In genomic region chr10:76487582-76487981, GRCh38 we compare ENCODE assay signal across 27 cellular contexts.
"Had no signal": no experiment of that assay in that cellular context is flagged by ENCODE, and none has a peak within 500 bp of the region (broad histone marks: within the 10 kb centered on the region; RNA-seq: fewer than 3 reads in every experiment).

No MANE protein-coding gene starts in this region.

- H3K36me3 ChIP-seq: stomach, suprapubic skin, thoracic aorta, thyroid gland, tibial artery, tibial nerve, transverse colon, upper lobe of left lung, upper lobe of right lung, uterus, vagina had no signal

- H3K9me3 ChIP-seq: testis, thyroid gland had no signal

- FAIRE-seq: urothelium cell line had no signal

- H3K27me3 ChIP-seq: stomach, suprapubic skin, testis, thyroid gland, tibial artery, tibial nerve, transverse colon, upper lobe of left lung, upper lobe of right lung, uterus, vagina had no signal

- DNase-seq: stimulated activated CD4-positive, alpha-beta T cell treated with anti-CD3 and anti-CD28 coated beads, Interleukin-2, amount 100 ng/mL, for 48 hours; stimulated activated CD4-positive, alpha-beta T cell treated with anti-CD3 and anti-CD28 coated beads, Interleukin-4, amount 100 ng/mL, for 1 hour; stimulated activated CD4-positive, alpha-beta T cell treated with anti-CD3 and anti-CD28 coated beads, Interleukin-4, amount 100 ng/mL, for 24 hours; stimulated activated CD4-positive, alpha-beta T cell treated with anti-CD3 and anti-CD28 coated beads, Interleukin-4, amount 100 ng/mL, for 4 hours; stimulated activated CD8-positive, alpha-beta memory T cell treated with anti-CD3 and anti-CD28 coated beads, Interleukin-4, amount 100 ng/mL, for 48 hours; stimulated activated naive B cell treated with anti-CD40 and anti-IgM and Interleukin-4, amounts not matched to agents 10 μg/mL and 1 μg/mL and 100 μg/mL, for 72 hours; stimulated activated naive CD4-positive, alpha-beta T cell; stimulated activated naive CD4-positive, alpha-beta T cell treated with Interleukin-2 at 50 U/mL for 16 hours; stimulated activated naive CD8-positive, alpha-beta T cell treated with anti-CD3 and anti-CD28 coated beads, Interleukin-15, amount 100 ng/mL, for 72 hours; stimulated activated naive CD8-positive, alpha-beta T cell treated with anti-CD3 and anti-CD28 coated beads, Interleukin-15, Interleukin-2, amounts not matched to agents 100 U/mL and 50 U/mL, for 24 hours; stomach; substantia nigra; testis; thyroid gland; tibial artery; transverse colon; trophoblast cell; upper lobe of left lung; upper lobe of right lung; uterus had no signal

- H3K27ac ChIP-seq: stomach, suprapubic skin, testis, thoracic aorta, thyroid gland, tibial artery, tibial nerve, transverse colon, upper lobe of left lung, upper lobe of right lung, uterus, vagina had no signal

- ATAC-seq: stimulated activated effector memory CD8-positive, alpha-beta T cell treated with anti-CD3 and anti-CD28 coated beads, Interleukin-12 subunit alpha, Interleukin-12 subunit beta, amount 100 ng/mL, for 72 hours; stimulated activated memory B cell treated with anti-CD40 and anti-IgM and Interleukin-4, amounts not matched to agents 10 μg/mL and 1 μg/mL and 100 μg/mL, for 72 hours; stimulated activated naive B cell treated with anti-CD40 and anti-IgM and Interleukin-4, amounts not matched to agents 10 μg/mL and 1 μg/mL and 100 μg/mL, for 72 hours; stimulated activated naive CD8-positive, alpha-beta T cell treated with anti-CD3 and anti-CD28 coated beads, Interleukin-15, amount 100 ng/mL, for 72 hours; stimulated activated naive CD8-positive, alpha-beta T cell treated with anti-CD3 and anti-CD28 coated beads, Interleukin-15, Interleukin-2, amounts not matched to agents 100 U/mL and 50 U/mL, for 24 hours; upper lobe of right lung had no signal

- H3K4me3 ChIP-seq: stomach, suprapubic skin, testis, thoracic aorta, thyroid gland, tibial artery, tibial nerve, transverse colon, upper lobe of left lung, upper lobe of right lung, uterus, vagina had no signal

- H3K4me1 ChIP-seq: stomach, suprapubic skin, testis, thyroid gland, tibial nerve, transverse colon, upper lobe of right lung, uterus, vagina had no signal
